In genomic region chr11:117875397-117876048, GRCh38 we compare ENCODE assay signal across 8 cellular contexts. TPM values are rescaled to one million over a fixed set of nuclear protein-coding genes. Genes with fewer than 3 reads are reported as not detected.
A peak's percentile ranks its signal among the peaks of the same experiment; 100 is the strongest.
DNase-seq lines count a peak whose midpoint lies in the region; ATAC-seq, FAIRE-seq and TF ChIP-seq lines count a peak whose summit lies in the region.

No MANE protein-coding gene starts in this region.

- no peak for TF ChIP-seq EP300 in upper lobe of left lung (IDR thresholded peaks at IDR 0.05)

- H3K4me3 Mint-ChIP-seq in CD8-positive, alpha-beta memory T cell, result peak overlapping the region; percentile 58 to 90 (median 86)
- H3K4me3 Mint-ChIP-seq in astrocyte (ENCODE audit: unreplicated experiment), result peak overlapping the region; percentile 92

- TF ChIP-seq POLR2A in upper lobe of left lung (IDR thresholded peaks at IDR 0.05), result no peak
- TF ChIP-seq POLR2A in GM18505 (IDR thresholded peaks at IDR 0.05; ENCODE audit: borderline replicate concordance, extremely low read depth, insufficient read depth, insufficient read length), result no peak

- no peaks in the 10 kb centered on the region for H3K9me3 Mint-ChIP-seq in CD8-positive, alpha-beta memory T cell
- peaks cover 6% of the 10 kb centered on the region for H3K9me3 Mint-ChIP-seq in astrocyte (ENCODE audit: unreplicated experiment)

- POLR2A ChIA-PET in CD8-positive, alpha-beta memory T cell (lab: Charles Lee), result no interaction called here

- DNase-seq in CD8-positive, alpha-beta memory T cell, result peak in 3 of 5 donors; percentile 22 to 54 (median 26)
- DNase-seq in NCI-H345 treated with DMSO at 0.1 percent for 48 hours (lab: John Stamatoyannopoulos, UW; ENCODE audit: unreplicated experiment) (peak; percentile 40), astrocyte (ENCODE audit: low read depth) (no peak), upper lobe of left lung (peak in 1 of 2 donors; percentile 62)

- no peak for FAIRE-seq in astrocyte (lab: Jason Lieb, UNC)

- peak overlapping the region in 4 of 8 donors; percentile 15 to 71 (median 46) for H3K27ac Mint-ChIP-seq in CD8-positive, alpha-beta memory T cell
- peak overlapping the region; percentile 10 for H3K27ac Mint-ChIP-seq in astrocyte (ENCODE audit: unreplicated experiment)

- 6 to 12% methylated on average over 13 to 18 of the region's 19 CpGs for WGBS in mesodermal cell (ENCODE audit: insufficient coverage in 2 of 2), 2 experiments
- WGBS in upper lobe of left lung, 2 donors, result 3 to 5% methylated on average over 10 to 19 of the region's 19 CpGs

- H3K9me3 ChIP-seq in CD8-positive, alpha-beta memory T cell (ENCODE audit: low read length), result no peaks in the 10 kb centered on the region
- H3K9me3 ChIP-seq in astrocyte (ENCODE audit: insufficient read depth, low read depth, low read length) (no peaks in the 10 kb centered on the region), mesodermal cell (ENCODE audit: control insufficient read depth, low read length) (no peaks in the 10 kb centered on the region), upper lobe of left lung (no peaks in the 10 kb centered on the region)

- H3K27me3 Mint-ChIP-seq in CD8-positive, alpha-beta memory T cell, result peaks cover 60 to 72% of the 10 kb centered on the region in 2 donors
- H3K27me3 Mint-ChIP-seq in astrocyte (ENCODE audit: low read depth, unreplicated experiment), result peaks cover 70% of the 10 kb centered on the region

- CTCF ChIA-PET in CD8-positive, alpha-beta memory T cell (lab: Charles Lee), result interaction anchor here (1.4 kb wide), 1 partner anchor 75 kb away, joined by 3 read pairs; no protein-coding TSS in a partner anchor

- H3K36me3 Mint-ChIP-seq in CD8-positive, alpha-beta memory T cell, result peaks cover 0 to 1% (median 0%) of the 10 kb centered on the region in 3 donors
- no peaks in the 10 kb centered on the region for H3K36me3 Mint-ChIP-seq in astrocyte (ENCODE audit: low read depth, unreplicated experiment)

- H3K4me2 ChIP-seq in astrocyte (ENCODE audit: low read length), result peak overlapping the region; percentile 89

- peaks cover 4% of the 10 kb centered on the region for H4K20me1 ChIP-seq in astrocyte (ENCODE audit: insufficient read depth, low read length)

- no peak overlapping the region for H3K27ac ChIP-seq in CD8-positive, alpha-beta memory T cell (ENCODE audit: low read depth, low read length)
- no peak overlapping the region for H3K27ac ChIP-seq in astrocyte (ENCODE audit: low read depth, low read length)
- H3K27ac ChIP-seq in mesodermal cell (ENCODE audit: low read depth, low read length, severe bottlenecking), result no peak overlapping the region
- H3K27ac ChIP-seq in upper lobe of left lung, result peak overlapping the region; percentile 54 to 90 (median 73)

- H3K4me1 ChIP-seq in CD8-positive, alpha-beta memory T cell (ENCODE audit: insufficient read depth, low read length), result peaks cover 32% of the 10 kb centered on the region
- H3K4me1 ChIP-seq in astrocyte (ENCODE audit: insufficient read depth, low read length) (peaks cover 5% of the 10 kb centered on the region), mesodermal cell (ENCODE audit: control insufficient read depth, insufficient read depth, low read length, poor library complexity, severe bottlenecking) (peaks cover 9% of the 10 kb centered on the region), upper lobe of left lung (peaks cover 42 to 61% (median 48%) of the 10 kb centered on the region in 4 donors)

- H3K4me1 Mint-ChIP-seq in CD8-positive, alpha-beta memory T cell, result peaks cover 24 to 35% (median 26%) of the 10 kb centered on the region in 3 donors
- H3K4me1 Mint-ChIP-seq in astrocyte (ENCODE audit: low read depth, unreplicated experiment), result peaks cover 7% of the 10 kb centered on the region

- no peak for TF ChIP-seq CTCF in astrocyte (IDR thresholded peaks at IDR 0.05; ENCODE audit: insufficient read depth, low read depth, low read length)
- no peak for TF ChIP-seq CTCF in upper lobe of left lung (IDR thresholded peaks at IDR 0.05)

- H3K36me3 ChIP-seq in CD8-positive, alpha-beta memory T cell (ENCODE audit: insufficient read depth, low read length), result no peaks in the 10 kb centered on the region
- no peaks in the 10 kb centered on the region for H3K36me3 ChIP-seq in astrocyte (ENCODE audit: insufficient read depth, low read length)
- no peaks in the 10 kb centered on the region for H3K36me3 ChIP-seq in mesodermal cell (ENCODE audit: control insufficient read depth, insufficient read depth, low read length)
- no peaks in the 10 kb centered on the region for H3K36me3 ChIP-seq in upper lobe of left lung

- H3K4me3 ChIP-seq in CD8-positive, alpha-beta memory T cell (ENCODE audit: low read length), result peak overlapping the region; percentile 59
- peak overlapping the region; percentile 63 for H3K4me3 ChIP-seq in astrocyte (ENCODE audit: insufficient read depth, low read depth, low read length)
- H3K4me3 ChIP-seq in mesodermal cell (ENCODE audit: extremely low read depth, insufficient read depth, low read length, poor library complexity, severe bottlenecking), result peak overlapping the region; percentile 81
- peak overlapping the region; percentile 51 to 65 (median 52) for H3K4me3 ChIP-seq in upper lobe of left lung

- H3K27me3 ChIP-seq in CD8-positive, alpha-beta memory T cell (ENCODE audit: insufficient read depth, low read length, poor library complexity, severe bottlenecking), result peaks cover 42% of the 10 kb centered on the region
- H3K27me3 ChIP-seq in astrocyte (ENCODE audit: insufficient read depth, low read length), result peaks cover 56% of the 10 kb centered on the region
- H3K27me3 ChIP-seq in upper lobe of left lung, result peaks cover 0 to 16% (median 4%) of the 10 kb centered on the region in 4 donors

- no peak overlapping the region for H3K9ac ChIP-seq in astrocyte (ENCODE audit: low read length)

- no peaks in the 10 kb centered on the region for H3K79me2 ChIP-seq in astrocyte (ENCODE audit: insufficient read depth, low read length)

- ATAC-seq in upper lobe of left lung (ENCODE audit: low FRiP score in 2 of 2), result peak in 1 of 2 donors; percentile 8
- ATAC-seq in HG02588 (IDR thresholded peaks at IDR 0.05; ENCODE audit: unreplicated experiment), result no peak
- no peak for ATAC-seq in GM18505 (IDR thresholded peaks at IDR 0.05; ENCODE audit: unreplicated experiment)
- ATAC-seq in GM18517 (IDR thresholded peaks at IDR 0.05; ENCODE audit: unreplicated experiment), result no peak

- peak overlapping the region; percentile 51 for H2AFZ ChIP-seq in astrocyte (ENCODE audit: low read depth, low read length)

RNA-seq across cellular contexts. Expression of gene FXYD6, which starts 0.9 kb away (rescaled TPM):
- total RNA-seq in CD8-positive, alpha-beta memory T cell, result under 1 TPM in 1 of 2 experiments, not detected in 1; 0.11 TPM
- polyA plus RNA-seq in CD8-positive, alpha-beta memory T cell, result not detected
- total RNA-seq in astrocyte (8.1 and 10.5 TPM in 2 replicates), upper lobe of left lung (10 to 100 TPM; 16.2 to 61.4 (median 33.8) TPM)
- polyA plus RNA-seq in mesodermal cell (2013, experiment 1 of 2), result 147 TPM
- 143 TPM for polyA plus RNA-seq in mesodermal cell (2013, experiment 2 of 2)

RNA-seq across cellular contexts. Expression of gene FXYD2, which starts 51.0 kb away (rescaled TPM):
- total RNA-seq in CD8-positive, alpha-beta memory T cell, result 1 to 10 TPM; 5.4 to 8.0 TPM
- polyA plus RNA-seq in CD8-positive, alpha-beta memory T cell, result 67.9 TPM
- total RNA-seq in astrocyte (not detected in 2 replicates), upper lobe of left lung (1 to 10 TPM in 4 of 6 donors, under 1 TPM in 2; 0.15 to 4.5 (median 2.4) TPM)
- 2.4 TPM for polyA plus RNA-seq in mesodermal cell (2013, experiment 1 of 2)
- 0.35 TPM for polyA plus RNA-seq in mesodermal cell (2013, experiment 2 of 2)

RNA-seq across cellular contexts. Expression of gene TMPRSS13, which starts 53.7 kb away (rescaled TPM):
- total RNA-seq in CD8-positive, alpha-beta memory T cell, result 1 to 10 TPM; 1.4 to 1.5 TPM
- 1.5 TPM for polyA plus RNA-seq in CD8-positive, alpha-beta memory T cell
- 0.10 and 0.66 TPM in 2 replicates for total RNA-seq in astrocyte
- 0.18 TPM for polyA plus RNA-seq in mesodermal cell (2013, experiment 1 of 2)
- 0.35 TPM for polyA plus RNA-seq in mesodermal cell (2013, experiment 2 of 2)
- total RNA-seq in upper lobe of left lung, result 10 to 100 TPM in 2 of 6 donors, 1 to 10 TPM in 4; 4.6 to 26.2 (median 6.1) TPM

Comparison
In these comparisons a context has a peak if more than half of its experiments do, and no peak if none do; other contexts are left out.
1. H3K27ac ChIP-seq: peak in upper lobe of left lung (4 of 4); none in CD8-positive, alpha-beta memory T cell (single experiment), astrocyte (single experiment) and mesodermal cell (single experiment).
2. Peak in every context shown above with its lines, with median percentiles within 50 percentile points of each other: H3K4me3 ChIP-seq.